ENCODE assay signal across 11 cellular contexts in genomic region chr6:15429146-15430110, GRCh38.
DNase-seq lines count a peak whose midpoint lies in the region; ATAC-seq and TF ChIP-seq lines count a peak whose summit lies in the region.
"Had no signal": no experiment of that assay in that cellular context is flagged by ENCODE, and none has a peak within 500 bp of the region (broad histone marks: within the 10 kb centered on the region; RNA-seq: fewer than 3 reads in every experiment).

No MANE protein-coding gene starts in this region.

- no peak overlapping the region for H2AFZ ChIP-seq in PC-3 (ENCODE audit: low read length)

- peaks cover 75% of the 10 kb centered on the region for H3K79me2 ChIP-seq in PC-3 (ENCODE audit: low read length)

- WGBS in liver: 75% methylated on average over 12 of the region's 12 CpGs

- H3K9ac ChIP-seq in liver (ENCODE audit: low read depth in 1 of 2, low read length in 2 of 2) (no peak overlapping the region), PC-3 (ENCODE audit: low read length) (no peak overlapping the region)

- H3K9me2 ChIP-seq in PC-3 (replicated peaks; ENCODE audit: low read length): no peaks in the 10 kb centered on the region

- peaks cover 3% of the 10 kb centered on the region; the same call in 1 of the 2 replicates for H4K20me1 ChIP-seq in PC-3 (ENCODE audit: low read length)

- no peak for TF ChIP-seq RAD21 in liver (IDR thresholded peaks at IDR 0.05)

- H3K36me3 ChIP-seq in A673 (ENCODE audit: insufficient read depth, low read length, poor library complexity, severe bottlenecking) (no peaks in the 10 kb centered on the region), liver (ENCODE audit: control insufficient read depth in 4 of 4, insufficient read depth in 3 of 4, low read depth in 1 of 4, low read length in 3 of 4) (no peaks in the 10 kb centered on the region), PC-3 (ENCODE audit: low read depth, low read length) (no peaks in the 10 kb centered on the region)
- H3K36me3 ChIP-seq: ovary had no signal

- intact Hi-C loops in A673 (cut with micrococcal nuclease; ENCODE audit: unreplicated experiment) (no loop called here), PC-3 (cut with micrococcal nuclease) (no loop called here)

- BruUV-seq in A673 (replicated peaks; lab: Mats Ljungman, UMichigan) (no TSS peak), PC-3 (replicated peaks; lab: Mats Ljungman, UMichigan) (no TSS peak)

- no peak overlapping the region for H3K4me2 ChIP-seq in PC-3 (ENCODE audit: low read length)

- H3K27ac ChIP-seq in A673 (ENCODE audit: low read depth, low read length, poor library complexity, severe bottlenecking) (no peak overlapping the region), liver (ENCODE audit: low read depth in 1 of 2, low read length in 2 of 2) (no peak overlapping the region), PC-3 (ENCODE audit: low read length) (no peak overlapping the region)
- H3K27ac ChIP-seq: ovary had no signal

- POLR2A ChIA-PET in A673 (lab: Charles Lee; ENCODE audit: low non-redundant PET) (interaction anchor here (0.6 kb wide), 1 partner anchor 41 kb away, joined by 14 read pairs; no protein-coding TSS in a partner anchor), PC-3 (lab: Charles Lee; ENCODE audit: unreplicated experiment) (no interaction called here)

- DNase-seq in A673 (ENCODE audit: low spot score): peak; percentile 81
- DNase-seq in HK-2 (ENCODE audit: unreplicated experiment): peak; percentile 19
- peak; percentile 93 for DNase-seq in amniotic epithelial cell (ENCODE audit: low read depth)
- DNase-seq in NCI-H2029 (lab: John Stamatoyannopoulos, UW): no peak
- DNase-seq in D341Med (ENCODE audit: low spot score): no peak
- no peak for DNase-seq in PC-3
- DNase-seq: CD4-positive, CD25-positive, alpha-beta regulatory T cell; ovary had no signal

- H3K4me1 ChIP-seq in A673 (ENCODE audit: insufficient read depth, low read length, poor library complexity, severe bottlenecking) (peaks cover 75% of the 10 kb centered on the region), liver (ENCODE audit: control insufficient read depth in 4 of 4, insufficient read depth in 4 of 4, low read length in 3 of 4) (peaks cover 5 to 19% (median 9%) of the 10 kb centered on the region in 4 donors), PC-3 (ENCODE audit: insufficient read depth, low read length) (peaks cover 33% of the 10 kb centered on the region)

- H3K27me3 ChIP-seq in A673 (replicated peaks; ENCODE audit: insufficient read depth, low read depth, low read length, poor library complexity) (no peaks in the 10 kb centered on the region), liver (ENCODE audit: control insufficient read depth in 4 of 4, insufficient read depth in 4 of 4, low read length in 3 of 4) (no peaks in the 10 kb centered on the region), PC-3 (ENCODE audit: low read length) (no peaks in the 10 kb centered on the region)
- H3K27me3 ChIP-seq: ovary had no signal

- no peaks in the 10 kb centered on the region for H3F3A ChIP-seq in PC-3 (ENCODE audit: low read length, unreplicated experiment)

- no peak for TF ChIP-seq CTCF in A673 (conservative IDR thresholded peaks at IDR 0.05; ENCODE audit: low read depth, low read length)
- no peak for TF ChIP-seq CTCF in liver (IDR thresholded peaks at IDR 0.05; ENCODE audit: low read depth, low read length, missing input control)
- no peak for TF ChIP-seq CTCF in PC-3 (conservative IDR thresholded peaks at IDR 0.05; ENCODE audit: low read depth, low read length)

- H3K9me3 ChIP-seq in A673 (ENCODE audit: low read depth, low read length, poor library complexity, severe bottlenecking): no peaks in the 10 kb centered on the region
- H3K9me3 ChIP-seq in liver (ENCODE audit: control insufficient read depth in 4 of 4, low read length in 3 of 4): no peaks in the 10 kb centered on the region
- no peaks in the 10 kb centered on the region for H3K9me3 ChIP-seq in PC-3 (ENCODE audit: low read length)
- H3K9me3 ChIP-seq: ovary had no signal

- ATAC-seq in PC-3 (no peak), HG02588 (IDR thresholded peaks at IDR 0.05; ENCODE audit: unreplicated experiment) (no peak)
- ATAC-seq: HCT116 had no signal

- H3K4me3 ChIP-seq in A673 (ENCODE audit: low read depth, low read length, poor library complexity, severe bottlenecking): no peak overlapping the region
- H3K4me3 ChIP-seq in liver (ENCODE audit: low read depth in 1 of 3, low read length in 3 of 3): no peak overlapping the region
- no peak overlapping the region for H3K4me3 ChIP-seq in PC-3 (ENCODE audit: low read length)
- H3K4me3 ChIP-seq: ovary had no signal

- CTCF ChIA-PET in A673 (lab: Charles Lee) (no interaction called here), PC-3 (lab: Charles Lee) (no interaction called here)

TF ChIP-seq in liver, 16 proteins besides CTCF, POLR2A, EP300 and RAD21:
- TF ChIP-seq RXRA (IDR thresholded peaks at IDR 0.05) (peak; percentile 22 to 23), TAF1 (conservative IDR thresholded peaks at IDR 0.05) (no peak), HNF4A (conservative IDR thresholded peaks at IDR 0.05) (peak; percentile 15 to 49)

Comparison
In these comparisons a context has a peak if more than half of its experiments do, and no peak if none do; other contexts are left out.
1. DNase-seq: peak in A673 (single experiment), HK-2 (single experiment) and amniotic epithelial cell (single experiment); none in NCI-H2029 (single experiment), D341Med (single experiment) and PC-3 (single experiment).